In the genomic region with DNA sequence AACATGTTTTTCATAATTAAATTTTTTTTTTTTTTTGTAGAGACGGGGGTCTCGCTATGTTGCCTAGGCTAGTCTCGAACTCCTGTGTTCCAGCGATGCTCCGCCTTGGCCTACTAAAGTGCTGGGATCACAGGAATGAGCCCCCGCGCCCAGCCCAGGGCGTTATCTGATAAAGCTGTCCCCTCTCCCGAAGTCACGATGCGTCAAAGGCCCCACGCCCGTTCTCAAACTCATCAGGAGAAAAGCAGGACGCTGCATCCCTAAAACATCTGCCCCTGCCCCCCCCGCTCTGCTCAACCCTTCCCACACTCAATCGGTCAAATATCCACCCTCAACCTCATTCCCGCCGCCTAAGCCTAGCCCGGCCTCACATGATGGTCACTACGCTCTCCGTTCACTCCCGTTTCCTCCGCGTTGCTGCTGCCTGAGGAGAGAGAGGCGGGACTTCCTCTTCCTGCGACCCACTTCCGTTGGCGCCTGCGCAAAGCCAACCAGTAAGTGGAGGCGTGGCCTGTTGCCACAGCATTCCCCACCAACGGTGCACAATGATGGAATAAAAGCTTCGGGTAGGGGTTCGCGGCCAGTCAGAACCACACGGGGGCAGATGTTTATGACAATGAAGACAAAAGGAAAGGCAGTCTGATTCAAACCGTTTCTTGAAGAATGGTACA, we compare ENCODE assay signal across 8 cellular contexts. TPM values are rescaled to one million over a fixed set of nuclear protein-coding genes. Genes with fewer than 3 reads are reported as not detected.
DNase-seq lines count a peak whose midpoint lies in the region; ATAC-seq and TF ChIP-seq lines count a peak whose summit lies in the region.

A gene (minus strand): TSS at position 438 of the 671 bp plus-strand sequence. CDS start 65 bp downstream, at position 373.

- H3K9me3 ChIP-seq in prostate gland: no peaks in the 10 kb centered on the region

- H3K4me1 ChIP-seq in prostate gland (replicated peaks): peaks cover 3% of the 10 kb centered on the region

- intact Hi-C loops in left ventricle myocardium superior (cut with micrococcal nuclease): no loop called here
- intact Hi-C loops in prostate gland (cut with DNase I): loop anchor here (2.0 to 5.0 kb wide), 2 partner anchors 25 to 76 kb away; a partner anchor contains a TSS

- TF ChIP-seq CTCF in GM13976 (IDR thresholded peaks at IDR 0.05; ENCODE audit: borderline replicate concordance, control extremely low read depth, extremely low read depth, insufficient read depth, missing control alignments): no peak
- TF ChIP-seq CTCF in prostate gland (IDR thresholded peaks at IDR 0.05): peak in 2 of 4 experiments; percentile 6 to 21

- H3K27me3 ChIP-seq in prostate gland (replicated peaks; ENCODE audit: insufficient read depth): no peaks in the 10 kb centered on the region

- peaks cover 0 to 15% of the 10 kb centered on the region in 2 donors for H3K36me3 ChIP-seq in prostate gland

- WGBS in prostate gland: under 1% methylated on average over 36 of the region's 36 CpGs

- TF ChIP-seq POLR2A in prostate gland (IDR thresholded peaks at IDR 0.05): peak; percentile 80

- peak within 1 kb of the TSS; percentile 71 to 75 for H3K4me3 ChIP-seq in prostate gland

- ATAC-seq in HG02759 (IDR thresholded peaks at IDR 0.05; ENCODE audit: unreplicated experiment) (peak; percentile 57), left ventricle myocardium superior (peak; percentile 85)

- peak; percentile 92 for DNase-seq in GM13976 (ENCODE audit: low spot score)
- peak; percentile 95 for DNase-seq in NCI-H128 (lab: John Stamatoyannopoulos, UW; ENCODE audit: unreplicated experiment)
- peak; percentile 87 for DNase-seq in T follicular helper cell (ENCODE audit: low read depth)
- DNase-seq in left ventricle myocardium superior: peak; percentile 94
- DNase-seq in prostate gland (ENCODE audit: low spot score): peak; percentile 91
- DNase-seq in ureter (ENCODE audit: low spot score): peak; percentile 95

- H3K27ac ChIP-seq in angular gyrus (ENCODE audit: low read depth, low read length): peak within 1 kb of the TSS; percentile 74
- peak within 1 kb of the TSS; percentile 93 to 96 for H3K27ac ChIP-seq in prostate gland

- in situ Hi-C loops in GM13976 (cut with MboI; ENCODE audit: low sequenced_read_pairs, unreplicated experiment): no loop called here

RNA-seq across cellular contexts. Expression of the gene that starts here (rescaled TPM):
- total RNA-seq in left ventricle myocardium superior: 233 TPM
- 100 to 1,000 TPM; 132 to 240 TPM for total RNA-seq in prostate gland
- total RNA-seq in ureter: 359 TPM

Comparison
In these comparisons a context has a peak if more than half of its experiments do, and no peak if none do; other contexts are left out.
1. Peak in every context shown above with its lines: DNase-seq, ATAC-seq, H3K4me3 ChIP-seq and H3K27ac ChIP-seq.